In the genomic region with DNA sequence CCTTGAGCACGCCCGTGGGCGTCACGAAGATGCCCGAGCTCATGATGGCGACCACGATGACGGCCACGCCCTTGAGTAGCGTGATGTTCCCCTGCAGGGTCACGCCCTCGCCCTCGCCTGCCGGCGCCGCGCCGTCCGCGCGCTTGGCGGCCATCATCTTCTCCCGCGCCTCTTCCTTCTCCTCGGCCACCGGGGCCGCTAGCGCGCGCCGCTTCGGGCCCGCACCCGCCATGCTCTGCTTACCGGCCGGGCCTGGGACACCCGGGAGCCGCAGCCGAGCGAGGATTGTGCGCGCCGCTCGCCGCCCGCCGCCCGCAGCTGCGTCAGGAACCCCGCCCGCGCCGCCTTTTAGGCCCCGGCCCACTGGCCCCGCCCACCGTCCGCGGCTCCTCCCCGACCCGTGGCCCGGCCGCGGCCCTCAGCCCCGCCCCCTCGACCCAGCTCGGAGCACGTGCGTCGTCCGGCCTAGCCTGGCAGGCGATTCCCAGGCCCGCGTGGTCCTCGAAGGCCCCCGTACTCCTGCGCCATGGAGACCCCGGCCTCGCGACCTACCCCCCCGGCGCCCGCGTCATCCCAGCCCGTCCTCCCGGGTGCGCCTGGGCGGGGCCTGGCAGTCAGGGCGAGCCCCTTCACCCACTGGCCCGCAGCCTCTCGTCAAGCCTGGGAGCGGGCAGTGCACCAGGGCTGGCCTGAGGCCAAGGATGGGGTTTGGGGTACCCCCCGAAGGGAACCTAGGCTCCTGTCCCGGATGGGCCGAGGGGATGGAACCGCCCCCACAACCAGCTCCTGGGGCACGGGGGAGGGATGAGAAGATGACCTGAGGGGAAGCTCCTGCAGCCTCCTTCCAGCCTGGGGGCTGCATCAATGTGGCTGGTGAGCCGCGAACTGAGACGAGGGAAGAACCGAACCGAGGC, we compare ENCODE assay signal across 8 cellular contexts.
DNase-seq lines count a peak whose midpoint lies in the region; ATAC-seq and TF ChIP-seq lines count a peak whose summit lies in the region.
"Not testable (repeated sequence)": the region's sequence is repeated elsewhere in the genome, so short reads cannot be mapped to it uniquely, and the experiment has no call there.

No MANE protein-coding gene starts in this region.

- WGBS in trophoblast cell (ENCODE audit: extremely low coverage, insufficient coverage, insufficient read length), result no CpG with 5 or more reads among the region's 101 CpGs
- WGBS in tibial nerve, 2 donors, result 3 to 5% methylated on average over 82 to 99 of the region's 101 CpGs

- H3K9me3 Mint-ChIP-seq in activated naive CD8-positive, alpha-beta T cell treated with anti-CD3 and anti-CD28 coated beads, Interleukin-2, amount 50 U/mL, for 24 hours, result not testable (repeated sequence)

- not testable (repeated sequence) for H4K20me1 ChIP-seq in SU-DHL-6 (ENCODE audit: low read depth, low read length)

- H3K27ac Mint-ChIP-seq in activated naive CD8-positive, alpha-beta T cell treated with anti-CD3 and anti-CD28 coated beads, Interleukin-2, amount 50 U/mL, for 24 hours, result peak overlapping the region; percentile 100

- not testable (repeated sequence) for H2AK5ac ChIP-seq in trophoblast cell (ENCODE audit: low read length)

- peak; percentile 82 to 92 for TF ChIP-seq POLR2A in tibial nerve (IDR thresholded peaks at IDR 0.05)

- peaks cover 26% of the 10 kb centered on the region for H3K4me1 Mint-ChIP-seq in activated naive CD8-positive, alpha-beta T cell treated with anti-CD3 and anti-CD28 coated beads, Interleukin-2, amount 50 U/mL, for 24 hours

- H3K36me3 Mint-ChIP-seq in activated naive CD8-positive, alpha-beta T cell treated with anti-CD3 and anti-CD28 coated beads, Interleukin-2, amount 50 U/mL, for 24 hours (ENCODE audit: low read depth), result peaks cover 19% of the 10 kb centered on the region

- peak overlapping the region; percentile 30 for H2BK12ac ChIP-seq in trophoblast cell (ENCODE audit: low read length)

- DNase-seq in NCI-H1105 treated with DMSO at 0.1 percent for 48 hours (lab: John Stamatoyannopoulos, UW), result peak; percentile 82
- peak; percentile 99 for DNase-seq in activated naive CD8-positive, alpha-beta T cell treated with anti-CD3 and anti-CD28 coated beads, Interleukin-2, amount 50 U/mL, for 24 hours
- DNase-seq in cardiac septum (ENCODE audit: low spot score), result peak; percentile 97
- DNase-seq in trophoblast cell, result peak; percentile 97 to 99
- peak; percentile 95 to 97 for DNase-seq in tibial nerve (ENCODE audit: low spot score in 2 of 2)

- H3K27ac ChIP-seq in SU-DHL-6 (ENCODE audit: low read depth, low read length) (peak overlapping the region; percentile 73), trophoblast cell (ENCODE audit: low read depth, low read length) (peak overlapping the region; percentile 92), tibial nerve (peak overlapping the region; percentile 88 to 92 (median 91))

- not testable (repeated sequence) for H3K14ac ChIP-seq in trophoblast cell (ENCODE audit: low read length)

- H3F3A ChIP-seq in SU-DHL-6 (ENCODE audit: insufficient read depth), result peaks cover 13% of the 10 kb centered on the region

- H3K79me2 ChIP-seq in SU-DHL-6 (ENCODE audit: insufficient read depth, low read length) (peaks cover 29% of the 10 kb centered on the region), trophoblast cell (ENCODE audit: control insufficient read depth, insufficient read depth, low read length, poor library complexity) (peaks cover 10% of the 10 kb centered on the region)

- H3K27me3 Mint-ChIP-seq in activated naive CD8-positive, alpha-beta T cell treated with anti-CD3 and anti-CD28 coated beads, Interleukin-2, amount 50 U/mL, for 24 hours, result not testable (repeated sequence)

- H3K4ac ChIP-seq in trophoblast cell (ENCODE audit: low read depth, low read length), result peak overlapping the region; percentile 5

- H4K12ac ChIP-seq in trophoblast cell (ENCODE audit: low read depth, low read length), result not testable (repeated sequence)

- H3K9me2 ChIP-seq in SU-DHL-6 (replicated peaks; ENCODE audit: insufficient read depth, low read length), result not testable (repeated sequence)

- not testable (repeated sequence) for H3K36me3 ChIP-seq in SU-DHL-6 (ENCODE audit: low read length); trophoblast cell (ENCODE audit: control insufficient read depth in 1 of 2, insufficient read depth in 2 of 2, low read length in 2 of 2); tibial nerve

- not testable (repeated sequence) for H3K23ac ChIP-seq in trophoblast cell (ENCODE audit: low read length)

- peaks cover 7 to 12% of the 10 kb centered on the region in 2 experiments for H3K4me1 ChIP-seq in trophoblast cell (ENCODE audit: control insufficient read depth in 1 of 2, insufficient read depth in 2 of 2, low read length in 2 of 2)
- peaks cover 0 to 41% (median 7%) of the 10 kb centered on the region in 4 donors for H3K4me1 ChIP-seq in tibial nerve

- peak overlapping the region; percentile 91 for H3K4me3 Mint-ChIP-seq in activated naive CD8-positive, alpha-beta T cell treated with anti-CD3 and anti-CD28 coated beads, Interleukin-2, amount 50 U/mL, for 24 hours

- intact Hi-C loops in cardiac septum (cut with DNase I), result not testable (repeated sequence)

- peak overlapping the region; percentile 90 for H2BK5ac ChIP-seq in trophoblast cell (ENCODE audit: low read depth, low read length, poor library complexity)

- not testable (repeated sequence) for TF ChIP-seq CTCF in GM12875 (IDR thresholded peaks at IDR 0.05; ENCODE audit: borderline replicate concordance, insufficient read depth, low read depth, low read length); SU-DHL-6 (IDR thresholded peaks at IDR 0.05; ENCODE audit: insufficient read depth, low read length, poor library complexity, severe bottlenecking)
- TF ChIP-seq CTCF in tibial nerve (IDR thresholded peaks at IDR 0.05), result peak in 2 of 5 experiments; percentile 19 to 35

- peak; percentile 66 for ATAC-seq in HG02759 (IDR thresholded peaks at IDR 0.05; ENCODE audit: unreplicated experiment)
- ATAC-seq in activated naive CD8-positive, alpha-beta T cell treated with anti-CD3 and anti-CD28 coated beads, Interleukin-2, amount 50 U/mL, for 24 hours, result peak; percentile 67

- peak overlapping the region; percentile 65 for H4K91ac ChIP-seq in trophoblast cell (ENCODE audit: low read depth, low read length)

- H2BK120ac ChIP-seq in trophoblast cell (ENCODE audit: insufficient read depth, low read length, poor library complexity), result peak overlapping the region; percentile 82

- H3K9me3 ChIP-seq in SU-DHL-6 (ENCODE audit: insufficient read depth, low read length); trophoblast cell (ENCODE audit: insufficient read depth, low read depth, low read length); tibial nerve: not testable (repeated sequence)

- H3K9ac ChIP-seq in SU-DHL-6 (ENCODE audit: low read length), result peak overlapping the region; percentile 70
- peak overlapping the region; percentile 83 for H3K9ac ChIP-seq in trophoblast cell (ENCODE audit: low read length)

- H3K79me1 ChIP-seq in trophoblast cell (ENCODE audit: low read length), result peaks cover 14% of the 10 kb centered on the region

- not testable (repeated sequence) for H3K27me3 ChIP-seq in SU-DHL-6 (ENCODE audit: low read length); trophoblast cell (ENCODE audit: insufficient read depth, low read length); tibial nerve

- TF ChIP-seq EP300 in tibial nerve (IDR thresholded peaks at IDR 0.05), result peak in 1 of 2 donors; percentile 83

- H2AFZ ChIP-seq in SU-DHL-6 (ENCODE audit: low read depth, low read length, severe bottlenecking), result peak overlapping the region; percentile 92
- H2AFZ ChIP-seq in trophoblast cell (ENCODE audit: insufficient read depth, low read length, poor library complexity), result peak overlapping the region; percentile 30

- H3K4me2 ChIP-seq in SU-DHL-6 (ENCODE audit: low read depth, low read length, poor library complexity, severe bottlenecking) (peak overlapping the region; percentile 48), trophoblast cell (ENCODE audit: low read length) (peak overlapping the region; percentile 68)

- peak overlapping the region; percentile 53 for H4K8ac ChIP-seq in trophoblast cell (ENCODE audit: low read depth, low read length)

- H3K18ac ChIP-seq in trophoblast cell (ENCODE audit: low read length), result not testable (repeated sequence)

- peak overlapping the region; percentile 62 for H3K4me3 ChIP-seq in GM12875 (ENCODE audit: low read depth, low read length)
- peak overlapping the region; percentile 74 for H3K4me3 ChIP-seq in SU-DHL-6 (ENCODE audit: insufficient read depth, low read length, poor library complexity, severe bottlenecking)
- peak overlapping the region; percentile 94 for H3K4me3 ChIP-seq in trophoblast cell (ENCODE audit: low read depth, low read length)
- peak overlapping the region; percentile 72 to 88 (median 76) for H3K4me3 ChIP-seq in tibial nerve

Comparison
In these comparisons a context has a peak if more than half of its experiments do, and no peak if none do; other contexts are left out.
1. Peak in every context shown above with its lines: DNase-seq, ATAC-seq, H3K4me3 ChIP-seq and H3K27ac ChIP-seq.